ENCODE assay signal across 1 cellular context in the genomic region with DNA sequence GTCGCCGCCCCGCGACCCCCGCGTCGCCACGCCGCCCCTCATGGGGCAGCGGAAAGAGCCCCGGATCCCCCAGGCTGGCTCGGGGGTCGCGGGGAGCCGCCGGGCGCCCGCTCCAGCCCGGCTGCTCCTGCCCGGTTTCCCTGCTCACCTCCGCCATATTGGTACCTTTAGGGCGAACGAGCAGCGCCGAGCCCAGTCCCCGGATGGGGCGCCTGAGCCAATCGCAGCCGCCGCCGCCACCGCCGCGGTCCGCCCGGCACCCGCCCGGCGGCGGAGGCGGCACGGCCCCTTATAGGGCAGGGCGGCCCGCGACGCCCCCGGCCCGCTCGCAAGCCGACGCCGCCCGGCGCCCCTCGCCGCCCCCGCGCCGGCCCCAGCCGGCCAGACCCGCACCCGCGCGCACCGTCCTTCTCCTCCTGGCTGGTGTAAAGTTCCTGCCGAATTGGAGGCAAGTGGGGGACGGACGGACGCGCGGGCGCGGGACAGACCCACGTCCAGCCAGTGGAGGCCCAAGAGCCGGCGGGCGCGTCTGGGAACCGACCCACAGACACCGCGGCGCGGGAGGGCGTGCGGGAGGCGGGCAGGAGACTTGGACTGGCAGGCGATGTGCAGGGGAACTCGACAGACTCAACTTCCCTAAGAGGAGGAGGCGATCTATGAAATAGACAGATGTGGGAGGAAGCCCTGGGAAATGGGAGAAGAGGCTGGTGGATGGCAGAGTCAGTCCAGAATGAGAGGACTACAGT.
A peak's percentile ranks its signal among the peaks of the same experiment; 100 is the strongest.
TF ChIP-seq lines count a peak whose summit lies in the region.

A gene with protein sequence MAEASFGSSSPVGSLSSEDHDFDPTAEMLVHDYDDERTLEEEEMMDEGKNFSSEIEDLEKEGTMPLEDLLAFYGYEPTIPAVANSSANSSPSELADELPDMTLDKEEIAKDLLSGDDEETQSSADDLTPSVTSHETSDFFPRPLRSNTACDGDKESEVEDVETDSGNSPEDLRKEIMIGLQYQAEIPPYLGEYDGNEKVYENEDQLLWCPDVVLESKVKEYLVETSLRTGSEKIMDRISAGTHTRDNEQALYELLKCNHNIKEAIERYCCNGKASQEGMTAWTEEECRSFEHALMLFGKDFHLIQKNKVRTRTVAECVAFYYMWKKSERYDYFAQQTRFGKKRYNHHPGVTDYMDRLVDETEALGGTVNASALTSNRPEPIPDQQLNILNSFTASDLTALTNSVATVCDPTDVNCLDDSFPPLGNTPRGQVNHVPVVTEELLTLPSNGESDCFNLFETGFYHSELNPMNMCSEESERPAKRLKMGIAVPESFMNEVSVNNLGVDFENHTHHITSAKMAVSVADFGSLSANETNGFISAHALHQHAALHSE (minus strand): TSS at position 178 of the 746 bp plus-strand sequence. CDS start 21 bp downstream, at position 157.

TF ChIP-seq in HepG2, 621 proteins besides CTCF, POLR2A, EP300 and RAD21 (continued from another document and continues in another):
- TF ChIP-seq, protein P1, sequence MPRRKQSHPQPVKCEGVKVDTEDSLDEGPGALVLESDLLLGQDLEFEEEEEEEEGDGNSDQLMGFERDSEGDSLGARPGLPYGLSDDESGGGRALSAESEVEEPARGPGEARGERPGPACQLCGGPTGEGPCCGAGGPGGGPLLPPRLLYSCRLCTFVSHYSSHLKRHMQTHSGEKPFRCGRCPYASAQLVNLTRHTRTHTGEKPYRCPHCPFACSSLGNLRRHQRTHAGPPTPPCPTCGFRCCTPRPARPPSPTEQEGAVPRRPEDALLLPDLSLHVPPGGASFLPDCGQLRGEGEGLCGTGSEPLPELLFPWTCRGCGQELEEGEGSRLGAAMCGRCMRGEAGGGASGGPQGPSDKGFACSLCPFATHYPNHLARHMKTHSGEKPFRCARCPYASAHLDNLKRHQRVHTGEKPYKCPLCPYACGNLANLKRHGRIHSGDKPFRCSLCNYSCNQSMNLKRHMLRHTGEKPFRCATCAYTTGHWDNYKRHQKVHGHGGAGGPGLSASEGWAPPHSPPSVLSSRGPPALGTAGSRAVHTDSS (CRISPR knock-in tag; conservative IDR thresholded peaks at IDR 0.05) = no peak
- TF ChIP-seq ZFP62 (CRISPR knock-in tag; IDR thresholded peaks at IDR 0.05) = no peak
- TF ChIP-seq STAG1 (CRISPR knock-in tag; IDR thresholded peaks at IDR 0.05) = no peak
- TF ChIP-seq ZNF260 (CRISPR knock-in tag; IDR thresholded peaks at IDR 0.05; ENCODE audit: borderline replicate concordance, low read depth) = no peak
- TF ChIP-seq CBX2 (IDR thresholded peaks at IDR 0.05; ENCODE audit: low read depth, low read length) = no peak
- no peak for TF ChIP-seq CBX2 (CRISPR knock-in tag; IDR thresholded peaks at IDR 0.05; ENCODE audit: low read depth)
- TF ChIP-seq ZBTB8A (CRISPR knock-in tag; IDR thresholded peaks at IDR 0.05; ENCODE audit: borderline replicate concordance, low read depth) = no peak
- TF ChIP-seq, protein P2, sequence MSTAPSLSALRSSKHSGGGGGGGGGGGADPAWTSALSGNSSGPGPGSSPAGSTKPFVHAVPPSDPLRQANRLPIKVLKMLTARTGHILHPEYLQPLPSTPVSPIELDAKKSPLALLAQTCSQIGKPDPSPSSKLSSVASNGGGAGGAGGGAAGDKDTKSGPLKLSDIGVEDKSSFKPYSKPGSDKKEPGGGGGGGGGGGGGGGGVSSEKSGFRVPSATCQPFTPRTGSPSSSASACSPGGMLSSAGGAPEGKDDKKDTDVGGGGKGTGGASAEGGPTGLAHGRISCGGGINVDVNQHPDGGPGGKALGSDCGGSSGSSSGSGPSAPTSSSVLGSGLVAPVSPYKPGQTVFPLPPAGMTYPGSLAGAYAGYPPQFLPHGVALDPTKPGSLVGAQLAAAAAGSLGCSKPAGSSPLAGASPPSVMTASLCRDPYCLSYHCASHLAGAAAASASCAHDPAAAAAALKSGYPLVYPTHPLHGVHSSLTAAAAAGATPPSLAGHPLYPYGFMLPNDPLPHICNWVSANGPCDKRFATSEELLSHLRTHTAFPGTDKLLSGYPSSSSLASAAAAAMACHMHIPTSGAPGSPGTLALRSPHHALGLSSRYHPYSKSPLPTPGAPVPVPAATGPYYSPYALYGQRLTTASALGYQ (CRISPR knock-in tag; IDR thresholded peaks at IDR 0.05) = no peak
- TF ChIP-seq ZNF562 (CRISPR knock-in tag; IDR thresholded peaks at IDR 0.05; ENCODE audit: borderline replicate concordance) = no peak
- TF ChIP-seq RBM22 (optimal IDR thresholded peaks at IDR 0.05; ENCODE audit: low read length) = no peak
- TF ChIP-seq ZNF354B (CRISPR knock-in tag; IDR thresholded peaks at IDR 0.05) = no peak
- TF ChIP-seq, protein P3, sequence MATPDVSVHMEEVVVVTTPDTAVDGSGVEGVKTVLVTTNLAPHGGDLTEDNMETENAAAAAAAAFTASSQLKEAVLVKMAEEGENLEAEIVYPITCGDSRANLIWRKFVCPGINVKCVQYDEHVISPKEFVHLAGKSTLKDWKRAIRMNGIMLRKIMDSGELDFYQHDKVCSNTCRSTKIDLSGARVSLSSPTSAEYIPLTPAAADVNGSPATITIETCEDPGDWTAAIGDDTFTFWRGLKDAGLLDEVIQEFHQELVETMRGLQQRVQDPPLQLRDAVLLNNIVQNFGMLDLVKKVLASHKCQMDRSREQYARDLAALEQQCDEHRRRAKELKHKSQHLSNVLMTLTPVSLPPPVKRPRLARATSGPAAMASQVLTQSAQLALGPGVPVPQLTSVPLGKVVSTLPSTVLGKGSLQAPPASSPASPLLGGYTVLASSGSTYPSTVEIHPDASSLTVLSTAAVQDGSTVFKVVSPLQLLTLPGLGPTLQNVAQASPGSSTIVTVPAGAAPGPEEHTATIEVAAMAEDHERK (CRISPR knock-in tag; IDR thresholded peaks at IDR 0.05; ENCODE audit: low read depth) = no peak
- peak; percentile 65 for TF ChIP-seq ZFX (CRISPR knock-in tag; IDR thresholded peaks at IDR 0.05; ENCODE audit: low read depth)
- TF ChIP-seq, protein P4, sequence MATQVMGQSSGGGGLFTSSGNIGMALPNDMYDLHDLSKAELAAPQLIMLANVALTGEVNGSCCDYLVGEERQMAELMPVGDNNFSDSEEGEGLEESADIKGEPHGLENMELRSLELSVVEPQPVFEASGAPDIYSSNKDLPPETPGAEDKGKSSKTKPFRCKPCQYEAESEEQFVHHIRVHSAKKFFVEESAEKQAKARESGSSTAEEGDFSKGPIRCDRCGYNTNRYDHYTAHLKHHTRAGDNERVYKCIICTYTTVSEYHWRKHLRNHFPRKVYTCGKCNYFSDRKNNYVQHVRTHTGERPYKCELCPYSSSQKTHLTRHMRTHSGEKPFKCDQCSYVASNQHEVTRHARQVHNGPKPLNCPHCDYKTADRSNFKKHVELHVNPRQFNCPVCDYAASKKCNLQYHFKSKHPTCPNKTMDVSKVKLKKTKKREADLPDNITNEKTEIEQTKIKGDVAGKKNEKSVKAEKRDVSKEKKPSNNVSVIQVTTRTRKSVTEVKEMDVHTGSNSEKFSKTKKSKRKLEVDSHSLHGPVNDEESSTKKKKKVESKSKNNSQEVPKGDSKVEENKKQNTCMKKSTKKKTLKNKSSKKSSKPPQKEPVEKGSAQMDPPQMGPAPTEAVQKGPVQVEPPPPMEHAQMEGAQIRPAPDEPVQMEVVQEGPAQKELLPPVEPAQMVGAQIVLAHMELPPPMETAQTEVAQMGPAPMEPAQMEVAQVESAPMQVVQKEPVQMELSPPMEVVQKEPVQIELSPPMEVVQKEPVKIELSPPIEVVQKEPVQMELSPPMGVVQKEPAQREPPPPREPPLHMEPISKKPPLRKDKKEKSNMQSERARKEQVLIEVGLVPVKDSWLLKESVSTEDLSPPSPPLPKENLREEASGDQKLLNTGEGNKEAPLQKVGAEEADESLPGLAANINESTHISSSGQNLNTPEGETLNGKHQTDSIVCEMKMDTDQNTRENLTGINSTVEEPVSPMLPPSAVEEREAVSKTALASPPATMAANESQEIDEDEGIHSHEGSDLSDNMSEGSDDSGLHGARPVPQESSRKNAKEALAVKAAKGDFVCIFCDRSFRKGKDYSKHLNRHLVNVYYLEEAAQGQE (IDR thresholded peaks at IDR 0.05; ENCODE audit: borderline replicate concordance in 1 of 2, low read depth in 1 of 2, low read length in 2 of 2) = no peak
- peak; percentile 23; the same call in 1 of the 3 replicates for TF ChIP-seq MXI1 (IDR thresholded peaks at IDR 0.05; ENCODE audit: borderline replicate concordance, low read depth, low read length)
- TF ChIP-seq, protein P5, sequence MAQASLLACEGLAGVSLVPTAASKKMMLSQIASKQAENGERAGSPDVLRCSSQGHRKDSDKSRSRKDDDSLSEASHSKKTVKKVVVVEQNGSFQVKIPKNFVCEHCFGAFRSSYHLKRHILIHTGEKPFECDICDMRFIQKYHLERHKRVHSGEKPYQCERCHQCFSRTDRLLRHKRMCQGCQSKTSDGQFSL (CRISPR knock-in tag; IDR thresholded peaks at IDR 0.05) = no peak
- TF ChIP-seq ZNF598 (CRISPR knock-in tag; IDR thresholded peaks at IDR 0.05; ENCODE audit: borderline replicate concordance) = no peak
- TF ChIP-seq FOXK2 (IDR thresholded peaks at IDR 0.05) = no peak
- peak; percentile 9 for TF ChIP-seq SPEN (CRISPR knock-in tag; IDR thresholded peaks at IDR 0.05; ENCODE audit: low read depth)
- no peak for TF ChIP-seq RAD51 (IDR thresholded peaks at IDR 0.05; ENCODE audit: borderline replicate concordance)
- no peak for TF ChIP-seq LCORL (IDR thresholded peaks at IDR 0.05)
- TF ChIP-seq LCORL (CRISPR knock-in tag; IDR thresholded peaks at IDR 0.05) = no peak
- no peak for TF ChIP-seq REXO4 (CRISPR knock-in tag; IDR thresholded peaks at IDR 0.05; ENCODE audit: borderline replicate concordance)
- TF ChIP-seq ZNF768 (CRISPR knock-in tag; IDR thresholded peaks at IDR 0.05) = peak; percentile 25; the same call in 1 of the 2 replicates
- TF ChIP-seq, protein P6, sequence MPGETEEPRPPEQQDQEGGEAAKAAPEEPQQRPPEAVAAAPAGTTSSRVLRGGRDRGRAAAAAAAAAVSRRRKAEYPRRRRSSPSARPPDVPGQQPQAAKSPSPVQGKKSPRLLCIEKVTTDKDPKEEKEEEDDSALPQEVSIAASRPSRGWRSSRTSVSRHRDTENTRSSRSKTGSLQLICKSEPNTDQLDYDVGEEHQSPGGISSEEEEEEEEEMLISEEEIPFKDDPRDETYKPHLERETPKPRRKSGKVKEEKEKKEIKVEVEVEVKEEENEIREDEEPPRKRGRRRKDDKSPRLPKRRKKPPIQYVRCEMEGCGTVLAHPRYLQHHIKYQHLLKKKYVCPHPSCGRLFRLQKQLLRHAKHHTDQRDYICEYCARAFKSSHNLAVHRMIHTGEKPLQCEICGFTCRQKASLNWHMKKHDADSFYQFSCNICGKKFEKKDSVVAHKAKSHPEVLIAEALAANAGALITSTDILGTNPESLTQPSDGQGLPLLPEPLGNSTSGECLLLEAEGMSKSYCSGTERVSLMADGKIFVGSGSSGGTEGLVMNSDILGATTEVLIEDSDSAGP (CRISPR knock-in tag; IDR thresholded peaks at IDR 0.05; ENCODE audit: borderline replicate concordance) = 0 out of 2 replicates have a peak, but pooled peaks have one; percentile 45
- TF ChIP-seq, protein P7, sequence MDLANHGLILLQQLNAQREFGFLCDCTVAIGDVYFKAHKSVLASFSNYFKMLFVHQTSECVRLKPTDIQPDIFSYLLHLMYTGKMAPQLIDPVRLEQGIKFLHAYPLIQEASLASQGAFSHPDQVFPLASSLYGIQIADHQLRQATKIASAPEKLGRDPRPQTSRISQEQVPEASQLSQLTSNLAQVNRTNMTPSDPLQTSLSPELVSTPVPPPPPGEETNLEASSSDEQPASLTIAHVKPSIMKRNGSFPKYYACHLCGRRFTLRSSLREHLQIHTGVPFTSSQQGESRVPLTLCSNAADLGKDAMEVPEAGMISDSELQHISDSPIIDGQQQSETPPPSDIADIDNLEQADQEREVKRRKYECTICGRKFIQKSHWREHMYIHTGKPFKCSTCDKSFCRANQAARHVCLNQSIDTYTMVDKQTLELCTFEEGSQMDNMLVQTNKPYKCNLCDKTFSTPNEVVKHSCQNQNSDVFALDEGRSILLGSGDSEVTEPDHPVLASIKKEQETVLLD (CRISPR knock-in tag; IDR thresholded peaks at IDR 0.05; ENCODE audit: low read depth) = peak; percentile 64; the same call in 1 of the 2 replicates
- TF ChIP-seq, protein P8, sequence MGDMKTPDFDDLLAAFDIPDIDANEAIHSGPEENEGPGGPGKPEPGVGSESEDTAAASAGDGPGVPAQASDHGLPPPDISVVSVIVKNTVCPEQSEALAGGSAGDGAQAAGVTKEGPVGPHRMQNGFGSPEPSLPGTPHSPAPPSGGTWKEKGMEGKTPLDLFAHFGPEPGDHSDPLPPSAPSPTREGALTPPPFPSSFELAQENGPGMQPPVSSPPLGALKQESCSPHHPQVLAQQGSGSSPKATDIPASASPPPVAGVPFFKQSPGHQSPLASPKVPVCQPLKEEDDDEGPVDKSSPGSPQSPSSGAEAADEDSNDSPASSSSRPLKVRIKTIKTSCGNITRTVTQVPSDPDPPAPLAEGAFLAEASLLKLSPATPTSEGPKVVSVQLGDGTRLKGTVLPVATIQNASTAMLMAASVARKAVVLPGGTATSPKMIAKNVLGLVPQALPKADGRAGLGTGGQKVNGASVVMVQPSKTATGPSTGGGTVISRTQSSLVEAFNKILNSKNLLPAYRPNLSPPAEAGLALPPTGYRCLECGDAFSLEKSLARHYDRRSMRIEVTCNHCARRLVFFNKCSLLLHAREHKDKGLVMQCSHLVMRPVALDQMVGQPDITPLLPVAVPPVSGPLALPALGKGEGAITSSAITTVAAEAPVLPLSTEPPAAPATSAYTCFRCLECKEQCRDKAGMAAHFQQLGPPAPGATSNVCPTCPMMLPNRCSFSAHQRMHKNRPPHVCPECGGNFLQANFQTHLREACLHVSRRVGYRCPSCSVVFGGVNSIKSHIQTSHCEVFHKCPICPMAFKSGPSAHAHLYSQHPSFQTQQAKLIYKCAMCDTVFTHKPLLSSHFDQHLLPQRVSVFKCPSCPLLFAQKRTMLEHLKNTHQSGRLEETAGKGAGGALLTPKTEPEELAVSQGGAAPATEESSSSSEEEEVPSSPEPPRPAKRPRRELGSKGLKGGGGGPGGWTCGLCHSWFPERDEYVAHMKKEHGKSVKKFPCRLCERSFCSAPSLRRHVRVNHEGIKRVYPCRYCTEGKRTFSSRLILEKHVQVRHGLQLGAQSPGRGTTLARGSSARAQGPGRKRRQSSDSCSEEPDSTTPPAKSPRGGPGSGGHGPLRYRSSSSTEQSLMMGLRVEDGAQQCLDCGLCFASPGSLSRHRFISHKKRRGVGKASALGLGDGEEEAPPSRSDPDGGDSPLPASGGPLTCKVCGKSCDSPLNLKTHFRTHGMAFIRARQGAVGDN (CRISPR knock-in tag; IDR thresholded peaks at IDR 0.05) = peak; percentile 61
- TF ChIP-seq HNRNPLL (IDR thresholded peaks at IDR 0.05; ENCODE audit: low read depth, low read length, poor library complexity, severe bottlenecking) = peak; percentile 11
- peak; percentile 31 for TF ChIP-seq ASH2L (IDR thresholded peaks at IDR 0.05; ENCODE audit: insufficient read length, low read depth, low read length)
- TF ChIP-seq SIX1 (CRISPR knock-in tag; IDR thresholded peaks at IDR 0.05; ENCODE audit: borderline replicate concordance) = no peak
- peak; percentile 94 for TF ChIP-seq YY1 (IDR thresholded peaks at IDR 0.05; ENCODE audit: insufficient read depth, insufficient replicate concordance, low read depth, low read length)
- TF ChIP-seq, protein P9, sequence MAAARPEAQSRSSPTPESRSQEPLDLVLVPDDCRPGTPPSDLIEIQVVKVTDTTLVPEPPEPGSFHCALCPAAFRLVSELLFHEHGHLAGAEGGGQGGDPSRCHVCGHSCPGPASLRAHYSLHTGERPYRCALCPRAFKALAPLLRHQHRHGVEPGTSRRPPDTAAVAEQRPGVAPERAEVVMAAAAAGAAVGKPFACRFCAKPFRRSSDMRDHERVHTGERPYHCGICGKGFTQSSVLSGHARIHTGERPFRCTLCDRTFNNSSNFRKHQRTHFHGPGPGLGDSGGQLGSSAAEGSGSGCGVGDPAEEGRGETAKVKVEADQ (CRISPR knock-in tag; IDR thresholded peaks at IDR 0.05; ENCODE audit: borderline replicate concordance) = no peak
